In genomic region chr22:19886605-19887250, GRCh38 we compare ENCODE assay signal across 8 cellular contexts. TPM values are rescaled to one million over a fixed set of nuclear protein-coding genes. Genes with fewer than 3 reads are reported as not detected.
DNase-seq lines count a peak whose midpoint lies in the region; ATAC-seq and TF ChIP-seq lines count a peak whose summit lies in the region.

No MANE protein-coding gene starts in this region.

- peaks cover 19% of the 10 kb centered on the region for H3K4me1 Mint-ChIP-seq in activated CD8-positive, alpha-beta memory T cell treated with anti-CD3 and anti-CD28 coated beads, Interleukin-2, amount 10 ng/mL, durations not matched to agents 7 days and 5 days
- H3K4me1 Mint-ChIP-seq in Calu3 (ENCODE audit: low read depth, unreplicated experiment): peaks cover 5% of the 10 kb centered on the region

- POLR2A ChIA-PET in AG04450 (lab: Yijun Ruan, JAX): interaction anchor here (1.4 kb wide), 1 partner anchor 9 kb away, joined by 3 read pairs; no protein-coding TSS in a partner anchor

- no peaks in the 10 kb centered on the region for H3K36me3 Mint-ChIP-seq in activated CD8-positive, alpha-beta memory T cell treated with anti-CD3 and anti-CD28 coated beads, Interleukin-2, amount 10 ng/mL, durations not matched to agents 7 days and 5 days
- H3K36me3 Mint-ChIP-seq in Calu3 (ENCODE audit: insufficient read depth, unreplicated experiment): peaks cover 6% of the 10 kb centered on the region

- intact Hi-C loops in left ventricle myocardium inferior (cut with micrococcal nuclease): no loop called here
- intact Hi-C loops in Calu3 (cut with micrococcal nuclease; ENCODE audit: unreplicated experiment): no loop called here

- CTCF ChIA-PET in AG04450 (lab: Charles Lee) (interaction anchor here (1.4 to 2.5 kb wide), 2 partner anchors 23 to 156 kb away, joined by 3 to 13 read pairs; no protein-coding TSS in a partner anchor), Calu3 (lab: Charles Lee) (interaction anchor here (1.2 kb wide), 1 partner anchor 18 kb away, joined by 3 read pairs; no protein-coding TSS in a partner anchor)
- CTCF ChIA-PET in activated CD8-positive, alpha-beta memory T cell treated with anti-CD3 and anti-CD28 coated beads, Interleukin-2, amount 10 ng/mL, durations not matched to agents 7 days and 5 days (lab: Charles Lee): interaction anchor here (0.7 to 3.0 kb wide), 6 partner anchors 10 to 163 kb away, joined by 3 to 11 read pairs (median 3); no protein-coding TSS in a partner anchor

- DNase-seq in AG04450 (ENCODE audit: low read depth, low spot score) (no peak), Kasumi-1 (lab: John Stamatoyannopoulos, UW) (peak; percentile 97 to 99), left ventricle myocardium inferior (peak; percentile 17), Calu3 (no peak), brain microvascular endothelial cell (no peak), SHP77 treated with DMSO at 0.1 percent for 48 hours (lab: John Stamatoyannopoulos, UW) (no peak)
- no peak for DNase-seq in activated CD8-positive, alpha-beta memory T cell treated with anti-CD3 and anti-CD28 coated beads, Interleukin-2, amount 10 ng/mL, durations not matched to agents 7 days and 5 days

- in situ Hi-C loops in brain microvascular endothelial cell (cut with HindIII; ENCODE audit: low pct_ligation_motif_present, low sequenced_read_pairs): no loop called here

- H3K27me3 ChIP-seq in AG04450 (ENCODE audit: control insufficient read depth, insufficient read depth, low read length): no peaks in the 10 kb centered on the region
- no peaks in the 10 kb centered on the region for H3K27me3 ChIP-seq in left ventricle myocardium inferior (ENCODE audit: low read depth)
- H3K27me3 ChIP-seq in brain microvascular endothelial cell (replicated peaks): no peaks in the 10 kb centered on the region

- H3K9me3 Mint-ChIP-seq in activated CD8-positive, alpha-beta memory T cell treated with anti-CD3 and anti-CD28 coated beads, Interleukin-2, amount 10 ng/mL, durations not matched to agents 7 days and 5 days (ENCODE audit: low read depth): no peaks in the 10 kb centered on the region
- no peaks in the 10 kb centered on the region for H3K9me3 Mint-ChIP-seq in Calu3 (ENCODE audit: low read depth, unreplicated experiment)

- H3K27ac ChIP-seq in AG04450 (ENCODE audit: low read depth, low read length): peak overlapping the region; percentile 11
- H3K27ac ChIP-seq in left ventricle myocardium inferior (replicated peaks): no peak overlapping the region
- no peak overlapping the region for H3K27ac ChIP-seq in brain microvascular endothelial cell

- H3K9me3 ChIP-seq in AG04450 (ENCODE audit: control insufficient read depth, insufficient read depth, low read length) (no peaks in the 10 kb centered on the region; the same call in 1 of the 2 replicates), left ventricle myocardium inferior (replicated peaks) (no peaks in the 10 kb centered on the region)

- H3K4me3 ChIP-seq in AG04450 (ENCODE audit: low read depth, low read length) (no peak overlapping the region), left ventricle myocardium inferior (no peak overlapping the region), brain microvascular endothelial cell (ENCODE audit: low read depth, low read length) (no peak overlapping the region)

- peaks cover 15% of the 10 kb centered on the region for H3K4me1 ChIP-seq in left ventricle myocardium inferior

- no peaks in the 10 kb centered on the region for H3K27me3 Mint-ChIP-seq in activated CD8-positive, alpha-beta memory T cell treated with anti-CD3 and anti-CD28 coated beads, Interleukin-2, amount 10 ng/mL, durations not matched to agents 7 days and 5 days
- H3K27me3 Mint-ChIP-seq in Calu3 (ENCODE audit: unreplicated experiment): no peaks in the 10 kb centered on the region

- ATAC-seq in activated CD8-positive, alpha-beta memory T cell treated with anti-CD3 and anti-CD28 coated beads, Interleukin-2, amount 10 ng/mL, durations not matched to agents 7 days and 5 days: no peak
- ATAC-seq in HG02759 (IDR thresholded peaks at IDR 0.05; ENCODE audit: unreplicated experiment): no peak

- TF ChIP-seq CTCF in AG04450 (IDR thresholded peaks at IDR 0.05; ENCODE audit: low read depth, low read length) (no peak), left ventricle myocardium inferior (IDR thresholded peaks at IDR 0.05; ENCODE audit: borderline replicate concordance) (no peak), Calu3 (IDR thresholded peaks at IDR 0.05; ENCODE audit: unreplicated experiment) (no peak), brain microvascular endothelial cell (IDR thresholded peaks at IDR 0.05; ENCODE audit: low read depth, low read length, missing control alignments) (no peak)

- H3K36me3 ChIP-seq in left ventricle myocardium inferior (peaks cover 5% of the 10 kb centered on the region), brain microvascular endothelial cell (replicated peaks) (no peaks in the 10 kb centered on the region)

- peak overlapping the region; percentile 26 for H3K27ac Mint-ChIP-seq in activated CD8-positive, alpha-beta memory T cell treated with anti-CD3 and anti-CD28 coated beads, Interleukin-2, amount 10 ng/mL, durations not matched to agents 7 days and 5 days
- no peak overlapping the region for H3K27ac Mint-ChIP-seq in Calu3 (ENCODE audit: unreplicated experiment)

- H3K4me3 Mint-ChIP-seq in activated CD8-positive, alpha-beta memory T cell treated with anti-CD3 and anti-CD28 coated beads, Interleukin-2, amount 10 ng/mL, durations not matched to agents 7 days and 5 days: no peak overlapping the region
- H3K4me3 Mint-ChIP-seq in Calu3 (ENCODE audit: low read depth, unreplicated experiment): no peak overlapping the region

- no TSS peak for BruUV-seq in Calu3 (replicated peaks; lab: Mats Ljungman, UMichigan)

RNA-seq across cellular contexts. Expression of gene GNB1L, which starts 32.1 kb away (rescaled TPM):
- 1.3 and 1.6 TPM in 2 replicates for polyA plus RNA-seq in AG04450 (2011; rRNA removed)
- polyA minus RNA-seq in AG04450 (2011; rRNA and poly(A)+ RNA removed): 0.43 and 0.46 TPM in 2 replicates
- 10 to 100 TPM; 13.7 to 14.7 TPM for total RNA-seq in activated CD8-positive, alpha-beta memory T cell treated with anti-CD3 and anti-CD28 coated beads, Interleukin-2, amount 10 ng/mL, durations not matched to agents 7 days and 5 days
- 2.9 TPM for total RNA-seq in left ventricle myocardium inferior
- total RNA-seq in Calu3 (2022): 9.1 and 13.0 TPM in 2 replicates

RNA-seq across cellular contexts. Expression of gene RTL10, which starts 32.1 kb away (rescaled TPM):
- 9.5 and 13.1 TPM in 2 replicates for polyA plus RNA-seq in AG04450 (2011; rRNA removed)
- 18.6 and 21.3 TPM in 2 replicates for polyA minus RNA-seq in AG04450 (2011; rRNA and poly(A)+ RNA removed)
- 10 to 100 TPM; 12.8 to 15.9 TPM for total RNA-seq in activated CD8-positive, alpha-beta memory T cell treated with anti-CD3 and anti-CD28 coated beads, Interleukin-2, amount 10 ng/mL, durations not matched to agents 7 days and 5 days
- 6.6 TPM for total RNA-seq in left ventricle myocardium inferior
- total RNA-seq in Calu3 (2022): 26.2 and 28.7 TPM in 2 replicates

RNA-seq across cellular contexts. Expression of gene COMT, which starts 54.8 kb away (rescaled TPM):
- 79.4 and 105 TPM in 2 replicates for polyA plus RNA-seq in AG04450 (2011; rRNA removed)
- 29.9 and 32.0 TPM in 2 replicates for polyA minus RNA-seq in AG04450 (2011; rRNA and poly(A)+ RNA removed)
- total RNA-seq in activated CD8-positive, alpha-beta memory T cell treated with anti-CD3 and anti-CD28 coated beads, Interleukin-2, amount 10 ng/mL, durations not matched to agents 7 days and 5 days: 10 to 100 TPM; 92.6 to 95.3 TPM
- 81.5 TPM for total RNA-seq in left ventricle myocardium inferior
- 165 and 170 TPM in 2 replicates for total RNA-seq in Calu3 (2022)

RNA-seq across cellular contexts. Expression of gene TXNRD2, which starts 54.9 kb away (rescaled TPM):
- polyA plus RNA-seq in AG04450 (2011; rRNA removed): 13.3 and 15.8 TPM in 2 replicates
- 15.5 and 20.1 TPM in 2 replicates for polyA minus RNA-seq in AG04450 (2011; rRNA and poly(A)+ RNA removed)
- 10 to 100 TPM; 20.5 to 23.1 TPM for total RNA-seq in activated CD8-positive, alpha-beta memory T cell treated with anti-CD3 and anti-CD28 coated beads, Interleukin-2, amount 10 ng/mL, durations not matched to agents 7 days and 5 days
- total RNA-seq in left ventricle myocardium inferior (35.2 TPM), Calu3 (2022) (33.7 and 36.3 TPM in 2 replicates)

Comparison
In these comparisons a context has a peak if more than half of its experiments do, and no peak if none do; other contexts are left out.
1. DNase-seq: peak in Kasumi-1 (2 of 2) and left ventricle myocardium inferior (single experiment); none in AG04450 (single experiment), activated CD8-positive, alpha-beta memory T cell treated with anti-CD3 and anti-CD28 coated beads, Interleukin-2, amount 10 ng/mL, durations not matched to agents 7 days and 5 days (single experiment), Calu3 (single experiment), brain microvascular endothelial cell (single experiment) and SHP77 treated with DMSO at 0.1 percent for 48 hours (single experiment).